ENCODE assay signal across 27 cellular contexts in the genomic region with DNA sequence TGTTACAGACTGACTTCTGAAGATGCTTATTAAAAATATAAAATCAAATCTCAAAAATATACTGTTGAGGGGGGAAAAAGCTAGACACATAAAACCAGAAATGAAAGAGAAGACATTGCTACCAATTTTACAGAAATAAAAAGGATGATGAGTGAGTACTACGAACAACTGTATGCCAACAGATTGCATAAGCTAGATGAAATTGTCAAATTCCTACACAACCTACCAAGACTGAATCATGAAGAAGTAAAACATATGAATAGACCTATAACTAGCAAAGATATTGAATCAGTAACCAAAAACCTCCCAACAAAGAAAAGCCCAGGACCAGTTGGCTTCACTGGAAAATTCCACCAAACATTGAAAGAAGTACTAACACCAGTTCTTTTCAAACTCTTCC. TPM values are rescaled to one million over a fixed set of nuclear protein-coding genes. Genes with fewer than 3 reads are reported as not detected.
"Had no signal": no experiment of that assay in that cellular context is flagged by ENCODE, and none has a peak within 500 bp of the region (broad histone marks: within the 10 kb centered on the region; RNA-seq: fewer than 3 reads in every experiment).

No MANE protein-coding gene starts in this region.

- H3K9me3 ChIP-seq: body of pancreas, suprapubic skin, transverse colon, uterus had no signal

- H3K27me3 Mint-ChIP-seq: progenitor cell of endocrine pancreas had no signal

- DNase-seq: activated B cell treated with CpG ODN at 0.5 μM for 24 hours; activated CD4-positive, alpha-beta memory T cell treated with anti-CD3 and anti-CD28 coated beads for 36 hours; activated CD4-positive, alpha-beta T cell treated with anti-CD3 and anti-CD28 coated beads for 4 hours; activated naive CD4-positive, alpha-beta T cell; activated naive CD8-positive, alpha-beta T cell treated with anti-CD3 and anti-CD28 coated beads for 36 hours; activated T-cell treated with anti-CD3 and anti-CD28 coated beads for 4 hours; amniotic stem cell; body of pancreas; hypothalamus; kidney; occipital lobe; small intestine; stimulated activated CD4-positive, alpha-beta T cell treated with anti-CD3 and anti-CD28 coated beads, Interleukin-15, amount 100 ng/mL, for 24 hours; stimulated activated CD4-positive, alpha-beta T cell treated with anti-CD3 and anti-CD28 coated beads, Interleukin-2, amount 100 ng/mL, for 48 hours; transverse colon; uterus had no signal

- H3K4me3 ChIP-seq: body of pancreas, coronary artery, suprapubic skin, transverse colon, uterus had no signal

- H3K4me1 ChIP-seq: uterus had no signal

- FAIRE-seq: frontal cortex, kidney, small intestine had no signal

- H3K36me3 ChIP-seq: suprapubic skin, transverse colon, uterus had no signal

- H3K27ac Mint-ChIP-seq: activated B cell treated with CpG ODN at 0.5 μM for 24 hours; activated CD4-positive, alpha-beta memory T cell treated with anti-CD3 and anti-CD28 coated beads for 36 hours; activated naive CD8-positive, alpha-beta T cell treated with anti-CD3 and anti-CD28 coated beads for 36 hours; activated T-helper 1 cell treated with anti-CD3 and anti-CD28 coated beads, Interleukin-12 subunit alpha, Interleukin-12 subunit beta, Interleukin-2, Interleukin-4 antibody, amounts not matched to agents 30 ng/mL and 10 ng/mL and 1 ng/mL, durations not matched to agents 14 hours and 24 hours and 36 hours; progenitor cell of endocrine pancreas; stimulated activated naive CD8-positive, alpha-beta T cell treated with anti-CD3 and anti-CD28 coated beads, Interleukin-15, Interleukin-2, amounts not matched to agents 100 ng/mL and 50 ng/mL, for 24 hours had no signal

- H3K27me3 ChIP-seq: body of pancreas, suprapubic skin, transverse colon, uterus had no signal

- H3K27ac ChIP-seq: body of pancreas, coronary artery, suprapubic skin, transverse colon, uterus had no signal

- H3K4me3 Mint-ChIP-seq: activated B cell treated with CpG ODN at 0.5 μM for 24 hours; activated CD4-positive, alpha-beta memory T cell treated with anti-CD3 and anti-CD28 coated beads for 36 hours; activated naive CD8-positive, alpha-beta T cell treated with anti-CD3 and anti-CD28 coated beads for 36 hours; activated T-helper 1 cell treated with anti-CD3 and anti-CD28 coated beads, Interleukin-12 subunit alpha, Interleukin-12 subunit beta, Interleukin-2, Interleukin-4 antibody, amounts not matched to agents 30 ng/mL and 10 ng/mL and 1 ng/mL, durations not matched to agents 14 hours and 24 hours and 36 hours; central memory CD8-positive, alpha-beta T cell; stimulated activated naive CD8-positive, alpha-beta T cell treated with anti-CD3 and anti-CD28 coated beads, Interleukin-15, Interleukin-2, amounts not matched to agents 100 ng/mL and 50 ng/mL, for 24 hours had no signal

- H3K36me3 Mint-ChIP-seq: activated CD4-positive, alpha-beta memory T cell treated with anti-CD3 and anti-CD28 coated beads for 36 hours; activated naive CD8-positive, alpha-beta T cell treated with anti-CD3 and anti-CD28 coated beads for 36 hours had no signal

- ATAC-seq: body of pancreas, esophagus mucosa, left lobe of liver had no signal

- H3K4me1 Mint-ChIP-seq: activated B cell treated with CpG ODN at 0.5 μM for 24 hours; activated naive CD8-positive, alpha-beta T cell treated with anti-CD3 and anti-CD28 coated beads for 36 hours; central memory CD8-positive, alpha-beta T cell had no signal

- H3K9me3 Mint-ChIP-seq: activated B cell treated with CpG ODN at 0.5 μM for 24 hours; activated CD4-positive, alpha-beta memory T cell treated with anti-CD3 and anti-CD28 coated beads for 36 hours; activated naive CD8-positive, alpha-beta T cell treated with anti-CD3 and anti-CD28 coated beads for 36 hours; activated T-helper 1 cell treated with anti-CD3 and anti-CD28 coated beads, Interleukin-12 subunit alpha, Interleukin-12 subunit beta, Interleukin-2, Interleukin-4 antibody, amounts not matched to agents 30 ng/mL and 10 ng/mL and 1 ng/mL, durations not matched to agents 14 hours and 24 hours and 36 hours; central memory CD8-positive, alpha-beta T cell; stimulated activated naive CD8-positive, alpha-beta T cell treated with anti-CD3 and anti-CD28 coated beads, Interleukin-15, Interleukin-2, amounts not matched to agents 100 ng/mL and 50 ng/mL, for 24 hours had no signal

RNA-seq across cellular contexts. Expression of a gene that starts 3.5 kb away (rescaled TPM):
- total RNA-seq: activated B cell treated with CpG ODN at 0.5 μM for 24 hours; activated CD4-positive, alpha-beta memory T cell treated with anti-CD3 and anti-CD28 coated beads for 36 hours; activated naive CD8-positive, alpha-beta T cell treated with anti-CD3 and anti-CD28 coated beads for 36 hours; activated T-helper 1 cell treated with anti-CD3 and anti-CD28 coated beads, Interleukin-12 subunit alpha, Interleukin-12 subunit beta, Interleukin-2, Interleukin-4 antibody, amounts not matched to agents 30 ng/mL and 10 ng/mL and 1 ng/mL, durations not matched to agents 14 hours and 24 hours and 36 hours; frontal cortex; left lobe of liver; mononuclear cell; occipital lobe; progenitor cell of endocrine pancreas had no signal
- polyA plus RNA-seq: neural cell had no signal
